8 cellular contexts compared by ENCODE assay signal in the genomic region with DNA sequence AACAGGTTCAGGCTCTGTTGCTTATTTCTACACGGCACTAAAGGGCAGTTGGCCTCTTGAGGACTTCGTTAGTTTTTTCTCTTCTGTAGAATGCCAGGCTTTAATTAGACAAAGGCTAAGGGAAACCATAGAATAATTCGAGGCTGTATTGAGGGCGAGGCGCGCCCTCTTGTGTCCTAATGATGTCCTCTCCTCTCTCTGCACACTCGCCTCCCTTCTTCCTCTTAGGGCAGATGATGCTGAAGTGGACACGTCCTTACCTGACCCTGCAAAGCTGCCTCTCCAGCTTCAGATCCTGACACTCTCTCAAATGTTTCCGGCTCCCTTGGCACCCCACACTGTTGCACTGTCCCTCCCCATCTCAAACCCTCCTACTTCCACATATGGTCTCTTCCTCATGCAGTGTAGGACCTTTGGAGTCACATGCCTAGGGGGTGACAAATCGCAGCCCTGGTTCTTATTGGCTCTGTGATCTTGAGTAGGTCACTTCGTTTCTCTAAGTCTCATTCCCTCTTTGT. TPM values are rescaled to one million over a fixed set of nuclear protein-coding genes. Genes with fewer than 3 reads are reported as not detected.
A peak's percentile ranks its signal among the peaks of the same experiment; 100 is the strongest.
DNase-seq lines count a peak whose midpoint lies in the region; ATAC-seq and TF ChIP-seq lines count a peak whose summit lies in the region.

No MANE protein-coding gene starts in this region.

- TF ChIP-seq POLR2A in heart left ventricle (IDR thresholded peaks at IDR 0.05) (no peak), prostate gland (IDR thresholded peaks at IDR 0.05) (no peak)

- H3K27me3 ChIP-seq in AG04450 (ENCODE audit: control insufficient read depth, insufficient read depth, low read length): no peaks in the 10 kb centered on the region
- H3K27me3 ChIP-seq in heart left ventricle: no peaks in the 10 kb centered on the region
- H3K27me3 ChIP-seq in prostate gland (replicated peaks; ENCODE audit: insufficient read depth): no peaks in the 10 kb centered on the region

- no peak overlapping the region for H3K4me3 ChIP-seq in AG04450 (ENCODE audit: low read depth, low read length)
- H3K4me3 ChIP-seq in SK-N-MC: peak overlapping the region; percentile 36; the same call in 1 of the 2 replicates
- H3K4me3 ChIP-seq in heart left ventricle: no peak overlapping the region
- no peak overlapping the region for H3K4me3 ChIP-seq in prostate gland

- H3K9ac ChIP-seq in SK-N-MC (ENCODE audit: insufficient read length): no peak overlapping the region

- ATAC-seq in GM19043 (IDR thresholded peaks at IDR 0.05; ENCODE audit: low read depth, unreplicated experiment) (peak; percentile 35), heart left ventricle (peak; percentile 46 to 69 (median 64)), GM19328 (IDR thresholded peaks at IDR 0.05; ENCODE audit: unreplicated experiment) (no peak)

- intact Hi-C loops in heart left ventricle (cut with DNase I): loop anchor here (1.0 to 10.0 kb wide), 15 partner anchors 38 to 376 kb away; a partner anchor contains a TSS
- intact Hi-C loops in prostate gland (cut with DNase I): loop anchor here (2.0 to 10.0 kb wide), 3 partner anchors 103 to 256 kb away; no protein-coding TSS in a partner anchor

- POLR2A ChIA-PET in AG04450 (lab: Yijun Ruan, JAX): interaction anchor here (1.8 to 2.1 kb wide), 2 partner anchors 12 to 175 kb away, joined by 4 read pairs; no protein-coding TSS in a partner anchor

- 1 to 2% (median 2%) methylated on average over 11 of the region's 11 CpGs for WGBS in heart left ventricle, 4 donors
- under 1% methylated on average over 11 of the region's 11 CpGs for WGBS in prostate gland

- no peaks in the 10 kb centered on the region for H3K9me3 ChIP-seq in AG04450 (ENCODE audit: control insufficient read depth, insufficient read depth, low read length)
- H3K9me3 ChIP-seq in SK-N-MC (ENCODE audit: low read depth, low read length): no peaks in the 10 kb centered on the region
- H3K9me3 ChIP-seq in heart left ventricle: no peaks in the 10 kb centered on the region
- no peaks in the 10 kb centered on the region for H3K9me3 ChIP-seq in prostate gland

- CTCF ChIA-PET in AG04450 (lab: Charles Lee): interaction anchor here (0.6 to 7.3 kb wide), 42 partner anchors 8 to 382 kb away, joined by 3 to 212 read pairs (median 6); a partner anchor contains a TSS

- H3K27ac ChIP-seq in AG04450 (ENCODE audit: low read depth, low read length) (no peak overlapping the region), SK-N-MC (no peak overlapping the region), heart left ventricle (peak overlapping the region in 11 of 12 donors; percentile 30 to 90 (median 84)), prostate gland (peak overlapping the region; percentile 16 to 51)

- TF ChIP-seq CTCF in AG04450 (IDR thresholded peaks at IDR 0.05; ENCODE audit: low read depth, low read length): peak; percentile 92
- peak; percentile 70 to 92 (median 85) for TF ChIP-seq CTCF in heart left ventricle (IDR thresholded peaks at IDR 0.05)
- TF ChIP-seq CTCF in prostate gland (IDR thresholded peaks at IDR 0.05): peak; percentile 44 to 86 (median 80)

- peaks cover 3 to 56% (median 43%) of the 10 kb centered on the region in 12 donors for H3K4me1 ChIP-seq in heart left ventricle
- H3K4me1 ChIP-seq in prostate gland (replicated peaks): no peaks in the 10 kb centered on the region

- peak; percentile 69 for DNase-seq in AG04450 (ENCODE audit: low read depth, low spot score)
- peak; percentile 83 for DNase-seq in NCI-H1092 (lab: John Stamatoyannopoulos, UW)
- DNase-seq in SK-N-MC (ENCODE audit: low read depth, low spot score): peak; percentile 22
- peak; percentile 9 for DNase-seq in activated naive CD8-positive, alpha-beta T cell treated with anti-CD3 and anti-CD28 coated beads, Interleukin-2, amount 50 U/mL, for 16 hours (ENCODE audit: low read depth, low spot score)
- DNase-seq in heart left ventricle: peak; percentile 78 to 89 (median 80)
- DNase-seq in prostate gland (ENCODE audit: low spot score): peak; percentile 66

- H3K36me3 ChIP-seq in SK-N-MC (ENCODE audit: insufficient read depth, low read length) (no peaks in the 10 kb centered on the region), heart left ventricle (no peaks in the 10 kb centered on the region), prostate gland (no peaks in the 10 kb centered on the region)

RNA-seq across cellular contexts. Expression of a gene that starts 1.9 kb away (rescaled TPM):
- polyA plus RNA-seq in AG04450 (2011; rRNA removed) (3.5 and 3.9 TPM in 2 replicates), heart left ventricle (1 to 10 TPM; 1.4 to 2.8 TPM)
- polyA minus RNA-seq in AG04450 (2011; rRNA and poly(A)+ RNA removed): 10.5 and 13.5 TPM in 2 replicates
- total RNA-seq in heart left ventricle (1 to 10 TPM; 3.3 to 8.8 (median 6.4) TPM), prostate gland (10 to 100 TPM in 1 of 2 donors, 1 to 10 TPM in 1; 4.7 to 11.1 TPM)

RNA-seq across cellular contexts. Expression of a gene that starts 39.7 kb away (rescaled TPM):
- polyA plus RNA-seq in AG04450 (2011; rRNA removed) (47.1 and 78.6 TPM in 2 replicates), heart left ventricle (100 to 1,000 TPM in 1 of 2 donors, 10 to 100 TPM in 1; 79.7 to 118 TPM)
- 56.2 and 73.7 TPM in 2 replicates for polyA minus RNA-seq in AG04450 (2011; rRNA and poly(A)+ RNA removed)
- total RNA-seq in heart left ventricle (100 to 1,000 TPM in 4 of 9 donors, 10 to 100 TPM in 5; 86.5 to 194 (median 99.4) TPM), prostate gland (100 to 1,000 TPM in 1 of 2 donors, 10 to 100 TPM in 1; 75.0 to 131 TPM)

Comparison
In these comparisons a context has a peak if more than half of its experiments do, and no peak if none do; other contexts are left out.
1. DNase-seq: peak in every context shown above with its lines; median percentile 83 in NCI-H1092; 80 in heart left ventricle; 69 in AG04450; 66 in prostate gland; 22 in SK-N-MC; 9 in activated naive CD8-positive, alpha-beta T cell treated with anti-CD3 and anti-CD28 coated beads, Interleukin-2, amount 50 U/mL, for 16 hours.
2. H3K27ac ChIP-seq: peak in heart left ventricle (11 of 12) and prostate gland (2 of 2); none in AG04450 (single experiment) and SK-N-MC (single experiment).
3. Peak in every context shown above with its lines, with median percentiles within 50 percentile points of each other: CTCF ChIP-seq.